ENCODE assay signal across 23 cellular contexts in the genomic region with DNA sequence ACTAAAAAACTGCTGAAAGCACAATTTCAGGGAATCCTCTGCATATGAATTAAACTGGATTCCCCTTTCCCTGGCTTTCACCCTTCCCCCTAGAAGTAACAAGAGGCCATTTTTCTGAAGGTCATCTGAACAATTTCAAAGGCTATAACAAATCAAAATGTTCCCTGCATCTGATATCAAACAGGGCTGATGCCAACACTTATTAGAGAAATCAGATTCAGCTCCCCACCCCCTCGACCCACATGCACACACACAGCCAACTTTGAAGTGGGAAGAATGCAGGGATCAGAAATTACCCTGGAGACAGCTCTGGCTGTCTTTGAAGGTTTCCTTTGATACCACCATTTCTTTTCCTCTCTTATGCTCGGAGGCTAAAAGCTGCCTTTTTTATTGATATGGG.
"Had no signal": no experiment of that assay in that cellular context is flagged by ENCODE, and none has a peak within 500 bp of the region (broad histone marks: within the 10 kb centered on the region; RNA-seq: fewer than 3 reads in every experiment).

No MANE protein-coding gene starts in this region.

- H3K4me3 Mint-ChIP-seq: activated CD4-positive, alpha-beta T cell treated with anti-CD3 and anti-CD28 coated beads, Interleukin-2, amount 10 ng/mL, durations not matched to agents 7 days and 5 days; activated CD8-positive, alpha-beta T cell treated with anti-CD3 and anti-CD28 coated beads, Interleukin-2, amount 10 ng/mL, durations not matched to agents 7 days and 5 days; activated T-helper 1 cell treated with anti-CD3 and anti-CD28 coated beads, Interleukin-12 subunit alpha, Interleukin-12 subunit beta, Interleukin-2, Interleukin-4 antibody, amounts not matched to agents 30 ng/mL and 10 ng/mL and 1 ng/mL, durations not matched to agents 14 hours and 24 hours and 36 hours; natural killer cell; stimulated activated naive CD8-positive, alpha-beta T cell treated with anti-CD3 and anti-CD28 coated beads, Interleukin-15, amount 100 ng/mL, for 72 hours had no signal

- H3K4me3 ChIP-seq: ascending aorta, coronary artery, esophagus squamous epithelium, gastrocnemius medialis, pancreas, psoas muscle, right lobe of liver, skin epidermis, tibial artery had no signal

- H3K27me3 Mint-ChIP-seq: activated CD4-positive, alpha-beta T cell treated with anti-CD3 and anti-CD28 coated beads, Interleukin-2, amount 10 ng/mL, durations not matched to agents 7 days and 5 days; stimulated activated naive CD8-positive, alpha-beta T cell treated with anti-CD3 and anti-CD28 coated beads, Interleukin-15, amount 100 ng/mL, for 72 hours had no signal

- H3K27me3 ChIP-seq: ascending aorta, esophagus squamous epithelium, gastrocnemius medialis, pancreas, right lobe of liver, tibial artery had no signal

- ATAC-seq: activated CD8-positive, alpha-beta T cell treated with anti-CD3 and anti-CD28 coated beads, Interleukin-2, amount 10 ng/mL, durations not matched to agents 7 days and 5 days; activated naive CD4-positive, alpha-beta T cell treated with anti-CD3 and anti-CD28 coated beads, Interleukin-2, amount 50 U/mL, for 72 hours; gastrocnemius medialis; natural killer cell; pancreas; right lobe of liver; stimulated activated naive CD8-positive, alpha-beta T cell treated with anti-CD3 and anti-CD28 coated beads, Interleukin-15, amount 100 ng/mL, for 72 hours had no signal

- H3K36me3 Mint-ChIP-seq: activated naive CD4-positive, alpha-beta T cell treated with anti-CD3 and anti-CD28 coated beads, Interleukin-2, amount 50 U/mL, for 72 hours had no signal

- H3K4me1 ChIP-seq: ascending aorta, pancreas, psoas muscle, right lobe of liver had no signal

- H3K27ac ChIP-seq: ascending aorta, esophagus squamous epithelium, gastrocnemius medialis, pancreas, psoas muscle, right lobe of liver, skin epidermis, tibial artery, VCaP had no signal

- DNase-seq: activated CD4-positive, alpha-beta T cell treated with anti-CD3 and anti-CD28 coated beads, Interleukin-2, amount 10 ng/mL, durations not matched to agents 7 days and 5 days; activated CD4-positive, CD25-positive, alpha-beta regulatory T cell treated with anti-CD3 and anti-CD28 coated beads, Interleukin-2, amount 50 U/mL, for 72 hours; activated CD8-positive, alpha-beta T cell treated with anti-CD3 and anti-CD28 coated beads, Interleukin-2, amount 10 ng/mL, durations not matched to agents 7 days and 5 days; cerebellar nuclear complex; esophagus squamous epithelium; gastrocnemius medialis; hypothalamus; kidney; midbrain; natural killer cell; pancreas; psoas muscle; stimulated activated CD4-positive, alpha-beta T cell treated with anti-CD3 and anti-CD28 coated beads, Interleukin-1b, Interleukin-23, amount 100 ng/mL, for 48 hours; stimulated activated naive CD8-positive, alpha-beta T cell treated with anti-CD3 and anti-CD28 coated beads, Interleukin-15, amount 100 ng/mL, for 72 hours; T-helper 2 cell had no signal

- H3K4me1 Mint-ChIP-seq: stimulated activated naive CD8-positive, alpha-beta T cell treated with anti-CD3 and anti-CD28 coated beads, Interleukin-15, amount 100 ng/mL, for 72 hours had no signal

- H3K36me3 ChIP-seq: pancreas had no signal

- H3K27ac Mint-ChIP-seq: activated CD4-positive, alpha-beta T cell treated with anti-CD3 and anti-CD28 coated beads, Interleukin-2, amount 10 ng/mL, durations not matched to agents 7 days and 5 days; activated CD8-positive, alpha-beta T cell treated with anti-CD3 and anti-CD28 coated beads, Interleukin-2, amount 10 ng/mL, durations not matched to agents 7 days and 5 days; activated naive CD4-positive, alpha-beta T cell treated with anti-CD3 and anti-CD28 coated beads, Interleukin-2, amount 50 U/mL, for 72 hours; activated T-helper 1 cell treated with anti-CD3 and anti-CD28 coated beads, Interleukin-12 subunit alpha, Interleukin-12 subunit beta, Interleukin-2, Interleukin-4 antibody, amounts not matched to agents 30 ng/mL and 10 ng/mL and 1 ng/mL, durations not matched to agents 14 hours and 24 hours and 36 hours; natural killer cell; stimulated activated naive CD8-positive, alpha-beta T cell treated with anti-CD3 and anti-CD28 coated beads, Interleukin-15, amount 100 ng/mL, for 72 hours had no signal

- H3K9me3 ChIP-seq: ascending aorta, esophagus squamous epithelium, gastrocnemius medialis, pancreas, psoas muscle, right lobe of liver, tibial artery had no signal

- H3K9me3 Mint-ChIP-seq: activated CD4-positive, alpha-beta T cell treated with anti-CD3 and anti-CD28 coated beads, Interleukin-2, amount 10 ng/mL, durations not matched to agents 7 days and 5 days; activated naive CD4-positive, alpha-beta T cell treated with anti-CD3 and anti-CD28 coated beads, Interleukin-2, amount 50 U/mL, for 72 hours; activated T-helper 1 cell treated with anti-CD3 and anti-CD28 coated beads, Interleukin-12 subunit alpha, Interleukin-12 subunit beta, Interleukin-2, Interleukin-4 antibody, amounts not matched to agents 30 ng/mL and 10 ng/mL and 1 ng/mL, durations not matched to agents 14 hours and 24 hours and 36 hours; natural killer cell; stimulated activated naive CD8-positive, alpha-beta T cell treated with anti-CD3 and anti-CD28 coated beads, Interleukin-15, amount 100 ng/mL, for 72 hours had no signal
